In genomic region chr1:65429078-65429477, GRCh38 we compare ENCODE assay signal across 19 cellular contexts. TPM values are rescaled to one million over a fixed set of nuclear protein-coding genes. Genes with fewer than 3 reads are reported as not detected.
A peak's percentile ranks its signal among the peaks of the same experiment; 100 is the strongest.
DNase-seq lines count a peak whose midpoint lies in the region; ATAC-seq and TF ChIP-seq lines count a peak whose summit lies in the region.
"Had no signal": no experiment of that assay in that cellular context is flagged by ENCODE, and none has a peak within 500 bp of the region (broad histone marks: within the 10 kb centered on the region; RNA-seq: fewer than 3 reads in every experiment).

No MANE protein-coding gene starts in this region.

- no peaks in the 10 kb centered on the region for H3K79me1 ChIP-seq in neuronal stem cell (ENCODE audit: low read depth, low read length)

- H3K9me3 ChIP-seq in cardiac muscle cell (ENCODE audit: low read depth) = no peaks in the 10 kb centered on the region
- no peaks in the 10 kb centered on the region for H3K9me3 ChIP-seq in neuronal stem cell (replicated peaks in 1 of 2; ENCODE audit: control insufficient read depth in 2 of 2, insufficient read depth in 1 of 2, low read depth in 1 of 2, low read length in 2 of 2)
- H3K9me3 ChIP-seq in upper lobe of left lung = no peaks in the 10 kb centered on the region
- H3K9me3 ChIP-seq: mucosa of descending colon, pancreas, SK-N-SH, testis had no signal

- no peak overlapping the region for H3K9ac ChIP-seq in neuronal stem cell (ENCODE audit: low read depth, low read length, poor library complexity)
- H3K9ac ChIP-seq: SK-N-SH had no signal

- no peak overlapping the region for H2BK120ac ChIP-seq in neuronal stem cell (ENCODE audit: low read depth, low read length)

- peaks cover 49% of the 10 kb centered on the region for H3K4me1 Mint-ChIP-seq in chondrocyte (ENCODE audit: low read depth)

- no peak for TF ChIP-seq POLR2A in upper lobe of left lung (IDR thresholded peaks at IDR 0.05)

- H2BK15ac ChIP-seq in neuronal stem cell (ENCODE audit: low read length) = no peak overlapping the region

- no peak overlapping the region for H3K4me3 ChIP-seq in cardiac muscle cell
- H3K4me3 ChIP-seq in neuronal stem cell (ENCODE audit: low read length in 2 of 2) = no peak overlapping the region
- no peak overlapping the region for H3K4me3 ChIP-seq in upper lobe of left lung
- H3K4me3 ChIP-seq: mucosa of descending colon, pancreas, testis had no signal

- H3K4me1 ChIP-seq in cardiac muscle cell (ENCODE audit: low read depth) (no peaks in the 10 kb centered on the region), neuronal stem cell (ENCODE audit: control insufficient read depth in 2 of 2, insufficient read depth in 1 of 2, low read depth in 1 of 2, low read length in 2 of 2) (peaks cover 0 to 19% of the 10 kb centered on the region in 2 donors), upper lobe of left lung (peaks cover 0 to 24% (median 14%) of the 10 kb centered on the region in 4 donors)
- H3K4me1 ChIP-seq: pancreas had no signal

- H3K14ac ChIP-seq in neuronal stem cell (ENCODE audit: low read length) = no peak overlapping the region

- H3K27ac ChIP-seq in cardiac muscle cell = peak overlapping the region; percentile 13
- peak overlapping the region; percentile 34 for H3K27ac ChIP-seq in neuronal stem cell (replicated peaks; ENCODE audit: low read length)
- H3K27ac ChIP-seq in upper lobe of left lung = peak overlapping the region; percentile 44 to 88 (median 62)
- H3K27ac ChIP-seq: testis had no signal

- no peaks in the 10 kb centered on the region for H3K9me3 Mint-ChIP-seq in chondrocyte (ENCODE audit: low read depth)
- H3K9me3 Mint-ChIP-seq: activated CD4-positive, alpha-beta memory T cell treated with anti-CD3 and anti-CD28 coated beads for 36 hours; activated T-cell treated with anti-CD3 and anti-CD28 coated beads, Interleukin-2, amount 50 U/mL, for 72 hours had no signal

- no CpG with 5 or more reads among the region's 2 CpGs for WGBS in neuronal stem cell (ENCODE audit: extremely low coverage in 2 of 2, insufficient read length in 2 of 2, insufficient replicate concordance in 1 of 2), 2 donors
- 96% methylated on average over 2 of the region's 2 CpGs for WGBS in upper lobe of left lung, 2 donors

- ATAC-seq in left ventricle myocardium superior = no peak
- no peak for ATAC-seq in upper lobe of left lung (ENCODE audit: low FRiP score in 2 of 2)
- no peak for ATAC-seq in HG02870 (IDR thresholded peaks at IDR 0.05; ENCODE audit: unreplicated experiment)
- no peak for ATAC-seq in HG03442 (IDR thresholded peaks at IDR 0.05; ENCODE audit: unreplicated experiment)
- ATAC-seq: activated T-cell treated with anti-CD3 and anti-CD28 coated beads, Interleukin-2, amount 50 U/mL, for 72 hours; mucosa of descending colon had no signal

- H3K4ac ChIP-seq in neuronal stem cell (ENCODE audit: low read length) = no peak overlapping the region

- H3K36me3 ChIP-seq in cardiac muscle cell = peaks cover 15% of the 10 kb centered on the region
- H3K36me3 ChIP-seq in neuronal stem cell (replicated peaks in 1 of 2; ENCODE audit: control insufficient read depth in 2 of 2, insufficient read depth in 2 of 2, low read length in 2 of 2) = peaks cover 2 to 83% of the 10 kb centered on the region in 2 donors
- H3K36me3 ChIP-seq in upper lobe of left lung = peaks cover 12 to 67% (median 17%) of the 10 kb centered on the region in 4 donors

- no peak overlapping the region for H3K4me2 ChIP-seq in neuronal stem cell (ENCODE audit: insufficient read depth, low read length, poor library complexity, severe bottlenecking)

- no peaks in the 10 kb centered on the region for H3K27me3 Mint-ChIP-seq in chondrocyte (ENCODE audit: low read depth)
- H3K27me3 Mint-ChIP-seq: activated CD4-positive, alpha-beta memory T cell treated with anti-CD3 and anti-CD28 coated beads for 36 hours had no signal

- H3K27me3 ChIP-seq in cardiac muscle cell = no peaks in the 10 kb centered on the region
- no peaks in the 10 kb centered on the region for H3K27me3 ChIP-seq in neuronal stem cell (ENCODE audit: control insufficient read depth in 3 of 3, insufficient read depth in 3 of 3, low read depth in 1 of 3, low read length in 3 of 3)
- H3K27me3 ChIP-seq in upper lobe of left lung = no peaks in the 10 kb centered on the region
- H3K27me3 ChIP-seq: pancreas, testis had no signal

- no peak overlapping the region for H2BK5ac ChIP-seq in neuronal stem cell (ENCODE audit: low read length)

- TF ChIP-seq CTCF in cardiac muscle cell (IDR thresholded peaks at IDR 0.05; ENCODE audit: low read depth, low read length) (no peak), chondrocyte (IDR thresholded peaks at IDR 0.05) (no peak), upper lobe of left lung (IDR thresholded peaks at IDR 0.05) (no peak)

- no peak overlapping the region for H2AK5ac ChIP-seq in neuronal stem cell (ENCODE audit: low read depth, low read length)

- no peak overlapping the region for H3K23ac ChIP-seq in neuronal stem cell (ENCODE audit: low read depth, low read length, poor library complexity)

- no peak overlapping the region for H2AFZ ChIP-seq in neuronal stem cell (ENCODE audit: low read length)

- H3K4me3 Mint-ChIP-seq in chondrocyte (ENCODE audit: unreplicated experiment) = no peak overlapping the region
- H3K4me3 Mint-ChIP-seq: activated CD4-positive, alpha-beta memory T cell treated with anti-CD3 and anti-CD28 coated beads for 36 hours; activated T-cell treated with anti-CD3 and anti-CD28 coated beads, Interleukin-2, amount 50 U/mL, for 72 hours had no signal

- DNase-seq in cardiac muscle cell (ENCODE audit: low read depth in 1 of 2, low spot score in 1 of 2) = no peak
- no peak for DNase-seq in left ventricle myocardium superior
- DNase-seq in chondrocyte (ENCODE audit: low spot score) = no peak
- DNase-seq in neuronal stem cell (ENCODE audit: low spot score) = no peak
- no peak for DNase-seq in upper lobe of left lung
- no peak for DNase-seq in SHP77 (lab: John Stamatoyannopoulos, UW)
- DNase-seq: 8988T; activated CD4-positive, alpha-beta memory T cell treated with anti-CD3 and anti-CD28 coated beads for 36 hours; activated T-cell treated with anti-CD3 and anti-CD28 coated beads, Interleukin-2, amount 50 U/mL, for 72 hours; glutamatergic neuron; mucosa of descending colon; NCI-H187; NCI-H526; OCI-M1; pancreas; SK-N-SH; testis had no signal

- intact Hi-C loops in left ventricle myocardium superior (cut with micrococcal nuclease) = no loop called here

- H3K36me3 Mint-ChIP-seq in chondrocyte (ENCODE audit: low read depth) = peaks cover 21% of the 10 kb centered on the region

- H2BK12ac ChIP-seq in neuronal stem cell (ENCODE audit: low read length) = no peak overlapping the region

- no peak overlapping the region for H4K8ac ChIP-seq in neuronal stem cell (ENCODE audit: low read depth, low read length)

- H3K27ac Mint-ChIP-seq in chondrocyte (ENCODE audit: unreplicated experiment) = peak overlapping the region; percentile 81
- H3K27ac Mint-ChIP-seq: activated CD4-positive, alpha-beta memory T cell treated with anti-CD3 and anti-CD28 coated beads for 36 hours; activated T-cell treated with anti-CD3 and anti-CD28 coated beads, Interleukin-2, amount 50 U/mL, for 72 hours had no signal

- no peak overlapping the region for H3K18ac ChIP-seq in neuronal stem cell (ENCODE audit: low read length)

- no peak for TF ChIP-seq EP300 in upper lobe of left lung (IDR thresholded peaks at IDR 0.05)

- no peak overlapping the region for H4K91ac ChIP-seq in neuronal stem cell (ENCODE audit: low read depth, low read length, poor library complexity)

RNA-seq across cellular contexts. Expression of gene LEPR, which starts 8.6 kb away (rescaled TPM):
- total RNA-seq in cardiac muscle cell (4.3 and 10.2 TPM in 2 replicates), left ventricle myocardium superior (4.4 TPM), chondrocyte (5.4 to 5.9 TPM (median 5.8 TPM) in 3 replicates), upper lobe of left lung (10 to 100 TPM; 12.8 to 37.3 (median 22.9) TPM)
- 5.5 and 13.6 TPM in 2 replicates for polyA plus RNA-seq in cardiac muscle cell
- 5.6 TPM for polyA plus RNA-seq in neuronal stem cell (2013, experiment 1 of 2)
- 5.6 TPM for polyA plus RNA-seq in neuronal stem cell (2013, experiment 2 of 2)

RNA-seq across cellular contexts. Expression of gene LEPROT, which starts 8.6 kb away (rescaled TPM):
- total RNA-seq in cardiac muscle cell = 33.7 and 43.3 TPM in 2 replicates
- polyA plus RNA-seq in cardiac muscle cell = 57.7 and 70.6 TPM in 2 replicates
- 49.0 TPM for total RNA-seq in left ventricle myocardium superior
- 117 to 128 TPM (median 121 TPM) in 3 replicates for total RNA-seq in chondrocyte
- 33.1 TPM for polyA plus RNA-seq in neuronal stem cell (2013, experiment 1 of 2)
- 34.4 TPM for polyA plus RNA-seq in neuronal stem cell (2013, experiment 2 of 2)
- 100 to 1,000 TPM in 1 of 6 donors, 10 to 100 TPM in 5; 28.0 to 120 (median 72.9) TPM for total RNA-seq in upper lobe of left lung
